In genomic region chr5:56638061-56638621, GRCh38 we compare ENCODE assay signal across 13 cellular contexts.
DNase-seq lines count a peak whose midpoint lies in the region; ATAC-seq, FAIRE-seq and TF ChIP-seq lines count a peak whose summit lies in the region.
"Had no signal": no experiment of that assay in that cellular context is flagged by ENCODE, and none has a peak within 500 bp of the region (broad histone marks: within the 10 kb centered on the region; RNA-seq: fewer than 3 reads in every experiment).

No MANE protein-coding gene starts in this region.

- H3K4me3 ChIP-seq in WERI-Rb-1 (ENCODE audit: low read depth, low read length) = no peak overlapping the region
- H3K4me3 ChIP-seq: left ventricle myocardium inferior had no signal

- H3K4me3 Mint-ChIP-seq in natural killer cell = no peak overlapping the region
- H3K4me3 Mint-ChIP-seq: activated CD8-positive, alpha-beta T cell treated with anti-CD3 and anti-CD28 coated beads for 36 hours had no signal

- no peaks in the 10 kb centered on the region for H3K9me3 ChIP-seq in WERI-Rb-1 (ENCODE audit: severe bottlenecking)
- H3K9me3 ChIP-seq: left ventricle myocardium inferior had no signal

- H3K27ac Mint-ChIP-seq in natural killer cell = no peak overlapping the region
- H3K27ac Mint-ChIP-seq: activated CD8-positive, alpha-beta T cell treated with anti-CD3 and anti-CD28 coated beads for 36 hours had no signal

- H3K36me3 ChIP-seq in WERI-Rb-1 = no peaks in the 10 kb centered on the region
- H3K36me3 ChIP-seq: left ventricle myocardium inferior had no signal

- no peak overlapping the region for H3K27ac ChIP-seq in WERI-Rb-1
- H3K27ac ChIP-seq: KMS-11, left ventricle myocardium inferior had no signal

- H3K27me3 ChIP-seq in WERI-Rb-1 (ENCODE audit: insufficient read depth, low read depth, severe bottlenecking) = no peaks in the 10 kb centered on the region

- no peak for ATAC-seq in natural killer cell
- ATAC-seq: activated CD8-positive, alpha-beta T cell treated with anti-CD3 and anti-CD28 coated beads for 36 hours; right cardiac atrium had no signal

- no peak for TF ChIP-seq CTCF in WERI-Rb-1 (IDR thresholded peaks at IDR 0.05; ENCODE audit: low read depth, low read length)
- no peak for TF ChIP-seq CTCF in natural killer cell (IDR thresholded peaks at IDR 0.05)

- FAIRE-seq in urothelium cell line (lab: Jason Lieb, UNC) = peak; percentile 83
- FAIRE-seq: A204.1 had no signal

- H3K36me3 Mint-ChIP-seq in natural killer cell = no peaks in the 10 kb centered on the region

- H3K4me1 Mint-ChIP-seq in natural killer cell = peaks cover 0 to 4% of the 10 kb centered on the region in 2 donors

- DNase-seq in NCI-H2196 (lab: John Stamatoyannopoulos, UW; ENCODE audit: unreplicated experiment) (peak; percentile 16), NCI-H2196 treated with DMSO at 0.1 percent for 48 hours (lab: John Stamatoyannopoulos, UW; ENCODE audit: unreplicated experiment) (no peak), NCI-H774 (lab: John Stamatoyannopoulos, UW) (peak; percentile 86), iPS-NIHi7 (ENCODE audit: extremely low spot score) (peak; percentile 26), urothelium cell line (ENCODE audit: low spot score) (peak; percentile 63), head of caudate nucleus (no peak), WERI-Rb-1 (no peak), natural killer cell (no peak)
- DNase-seq: activated CD8-positive, alpha-beta T cell treated with anti-CD3 and anti-CD28 coated beads for 36 hours; left ventricle myocardium inferior; right cardiac atrium had no signal

- intact Hi-C loops in head of caudate nucleus (cut with DNase I) = no loop called here
- intact Hi-C loops in natural killer cell (cut with micrococcal nuclease) = no loop called here

- no peaks in the 10 kb centered on the region for H3K9me3 Mint-ChIP-seq in natural killer cell
- H3K9me3 Mint-ChIP-seq: activated CD8-positive, alpha-beta T cell treated with anti-CD3 and anti-CD28 coated beads for 36 hours had no signal

- H3K27me3 Mint-ChIP-seq in natural killer cell (ENCODE audit: low read depth in 2 of 2) = peaks cover 0 to 5% of the 10 kb centered on the region in 2 donors
- H3K27me3 Mint-ChIP-seq: activated CD8-positive, alpha-beta T cell treated with anti-CD3 and anti-CD28 coated beads for 36 hours had no signal

Comparison
In these comparisons a context has a peak if more than half of its experiments do, and no peak if none do; other contexts are left out.
1. DNase-seq: peak in NCI-H2196 (single experiment), NCI-H774 (single experiment), iPS-NIHi7 (single experiment) and urothelium cell line (single experiment); none in NCI-H2196 treated with DMSO at 0.1 percent for 48 hours (single experiment), head of caudate nucleus (0 of 42), WERI-Rb-1 (single experiment) and natural killer cell (single experiment).